In the genomic region with DNA sequence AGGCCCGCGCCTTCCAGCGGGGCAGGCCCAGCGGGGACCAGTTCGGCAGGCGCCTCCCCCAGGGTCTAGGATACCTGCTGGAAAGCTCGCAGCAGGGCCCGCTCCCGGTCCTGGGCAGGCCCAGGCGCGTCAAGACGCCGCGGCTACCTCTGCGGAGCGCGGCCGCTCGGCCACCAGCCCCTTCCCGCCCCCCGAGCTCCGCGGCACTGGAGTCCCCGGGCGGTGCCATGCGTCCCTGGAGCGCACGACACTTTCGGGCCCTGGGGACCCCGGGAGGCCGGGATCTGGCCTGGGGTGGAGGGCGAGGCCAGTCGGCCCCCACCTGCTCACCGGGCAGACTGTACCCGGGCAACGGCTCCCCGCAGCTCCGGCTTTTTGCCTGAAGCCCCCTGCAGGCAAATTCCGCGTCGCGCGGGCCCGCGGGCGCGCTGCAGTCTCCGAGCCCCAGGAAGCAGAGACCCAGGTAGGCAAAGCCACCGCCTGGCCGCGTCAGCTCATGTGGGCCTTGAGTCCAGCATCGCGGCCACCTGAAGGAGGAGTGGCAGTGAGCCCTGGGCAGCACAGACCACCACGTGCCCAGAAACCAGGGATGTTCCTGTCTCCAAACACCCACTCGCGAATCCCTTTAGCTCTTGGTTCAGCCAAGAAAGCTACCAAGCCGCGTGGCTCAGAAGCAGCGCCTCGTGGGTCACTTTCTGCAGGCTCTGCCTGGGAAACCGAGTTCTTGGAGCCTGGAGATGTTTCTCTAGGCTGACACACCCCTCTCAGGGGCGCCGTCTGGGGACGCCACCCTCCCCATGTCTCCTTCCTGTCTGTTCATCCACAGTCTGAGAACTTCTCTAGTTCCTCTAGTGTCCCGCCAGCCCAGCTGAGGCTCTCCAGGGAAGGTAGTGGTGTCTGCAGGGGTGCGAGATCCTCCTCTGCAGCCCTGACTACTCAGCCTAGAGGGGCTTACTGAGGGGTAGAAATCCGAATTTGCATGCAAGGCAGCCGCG, we compare ENCODE assay signal across 11 cellular contexts. TPM values are rescaled to one million over a fixed set of nuclear protein-coding genes. Genes with fewer than 3 reads are reported as not detected.
A peak's percentile ranks its signal among the peaks of the same experiment; 100 is the strongest.
DNase-seq lines count a peak whose midpoint lies in the region; ATAC-seq and TF ChIP-seq lines count a peak whose summit lies in the region.
"Had no signal": no experiment of that assay in that cellular context is flagged by ENCODE, and none has a peak within 500 bp of the region (broad histone marks: within the 10 kb centered on the region; RNA-seq: fewer than 3 reads in every experiment).

No MANE protein-coding gene starts in this region.

- no peak for TF ChIP-seq RAD21 in SK-N-SH (IDR thresholded peaks at IDR 0.05; ENCODE audit: low read length)

- TF ChIP-seq POLR2A in spleen (IDR thresholded peaks at IDR 0.05) = no peak

- TF ChIP-seq CTCF in SK-N-SH (IDR thresholded peaks at IDR 0.05) = no peak
- TF ChIP-seq CTCF in OCI-LY1 (IDR thresholded peaks at IDR 0.05; ENCODE audit: low read length) = no peak
- no peak for TF ChIP-seq CTCF in spleen (IDR thresholded peaks at IDR 0.05 in 8 of 11, conservative IDR thresholded peaks at IDR 0.05 in 3 of 11)
- TF ChIP-seq CTCF in WERI-Rb-1 (IDR thresholded peaks at IDR 0.05; ENCODE audit: low read depth, low read length) = no peak

- CTCF ChIA-PET in SK-N-SH (lab: Yijun Ruan, JAX) = interaction anchor here (0.7 to 0.9 kb wide), 2 partner anchors 17 to 167 kb away, joined by 3 read pairs; no protein-coding TSS in a partner anchor

- H4K20me1 ChIP-seq in SK-N-SH (ENCODE audit: insufficient read depth) (no peaks in the 10 kb centered on the region), OCI-LY1 (ENCODE audit: insufficient read depth, low read length) (no peaks in the 10 kb centered on the region)

- 39% methylated on average over 12 of the region's 69 CpGs for WGBS in SK-N-SH (ENCODE audit: low lambda C conversion rate)
- WGBS in right cardiac atrium = 15% methylated on average over 69 of the region's 69 CpGs
- WGBS in spleen, 5 donors = 14 to 24% (median 19%) methylated on average over 37 to 69 of the region's 69 CpGs

- no peak for TF ChIP-seq EP300 in SK-N-SH (IDR thresholded peaks at IDR 0.05; ENCODE audit: borderline replicate concordance in 1 of 2, low read depth in 1 of 2, low read length in 1 of 2)

- ATAC-seq in SK-N-SH treated with all-trans-retinoic acid at 6 μM for 48 hours (no peak), right cardiac atrium (peak; percentile 45 to 59)

- no peak overlapping the region for H2AFZ ChIP-seq in SK-N-SH (ENCODE audit: low read depth)
- no peak overlapping the region for H2AFZ ChIP-seq in OCI-LY1 (ENCODE audit: low read length)

- no peaks in the 10 kb centered on the region for H3K36me3 ChIP-seq in SK-N-SH (replicated peaks in 1 of 2; ENCODE audit: control insufficient read depth in 1 of 2, insufficient read depth in 2 of 2, low read length in 1 of 2)
- H3K36me3 ChIP-seq in OCI-LY1 (ENCODE audit: insufficient read depth, low read length) = no peaks in the 10 kb centered on the region
- H3K36me3 ChIP-seq in spleen = no peaks in the 10 kb centered on the region
- no peaks in the 10 kb centered on the region for H3K36me3 ChIP-seq in WERI-Rb-1
- H3K36me3 ChIP-seq: uterus had no signal

- H3K9ac ChIP-seq in SK-N-SH (no peak overlapping the region), OCI-LY1 (ENCODE audit: low read length) (peak overlapping the region; percentile 27)

- no peak overlapping the region for H3K4me3 ChIP-seq in SK-N-SH (ENCODE audit: low read depth in 2 of 2, low read length in 1 of 2)
- H3K4me3 ChIP-seq in OCI-LY1 (ENCODE audit: low read depth, low read length, poor library complexity, severe bottlenecking) = peak overlapping the region; percentile 47
- H3K4me3 ChIP-seq in right cardiac atrium (ENCODE audit: low read length) = no peak overlapping the region
- H3K4me3 ChIP-seq in spleen = peak overlapping the region; percentile 4 to 63 (median 28)
- no peak overlapping the region for H3K4me3 ChIP-seq in WERI-Rb-1 (ENCODE audit: low read depth, low read length)
- H3K4me3 ChIP-seq: uterus had no signal

- peak; percentile 6 for DNase-seq in SK-N-SH
- peak; percentile 17 to 68 (median 58) for DNase-seq in right cardiac atrium
- peak; percentile 85 for DNase-seq in spleen
- DNase-seq in KG1 (lab: John Stamatoyannopoulos, UW) = no peak
- no peak for DNase-seq in DMS153 (lab: John Stamatoyannopoulos, UW)
- no peak for DNase-seq in WERI-Rb-1
- DNase-seq: NCI-H69, uterus had no signal

- H3K27me3 ChIP-seq in SK-N-SH (ENCODE audit: insufficient read depth) (no peaks in the 10 kb centered on the region), OCI-LY1 (ENCODE audit: insufficient read depth, low read length) (no peaks in the 10 kb centered on the region), right cardiac atrium (ENCODE audit: control insufficient read depth, insufficient read depth) (no peaks in the 10 kb centered on the region), spleen (replicated peaks in 1 of 7) (peaks cover 0 to 22% (median 10%) of the 10 kb centered on the region in 7 donors), WERI-Rb-1 (ENCODE audit: insufficient read depth, low read depth, severe bottlenecking) (no peaks in the 10 kb centered on the region)
- H3K27me3 ChIP-seq: uterus had no signal

- no peaks in the 10 kb centered on the region for H3K9me3 ChIP-seq in SK-N-SH
- H3K9me3 ChIP-seq in OCI-LY1 (ENCODE audit: low read length) = peaks cover 6% of the 10 kb centered on the region
- H3K9me3 ChIP-seq in right cardiac atrium (ENCODE audit: control insufficient read depth, low read length) = no peaks in the 10 kb centered on the region
- H3K9me3 ChIP-seq in spleen = peaks cover 0 to 11% (median 7%) of the 10 kb centered on the region in 8 donors
- no peaks in the 10 kb centered on the region for H3K9me3 ChIP-seq in WERI-Rb-1 (ENCODE audit: severe bottlenecking)
- H3K9me3 ChIP-seq: uterus had no signal

- H3K79me2 ChIP-seq in SK-N-SH (ENCODE audit: insufficient read depth) (no peaks in the 10 kb centered on the region), OCI-LY1 (ENCODE audit: insufficient read depth, low read length) (no peaks in the 10 kb centered on the region)

- POLR2A ChIA-PET in SK-N-SH (lab: Yijun Ruan, JAX) = no interaction called here

- no peak overlapping the region for H3K27ac ChIP-seq in SK-N-SH (ENCODE audit: low read depth in 2 of 2, low read length in 1 of 2)
- peak overlapping the region; percentile 6 for H3K27ac ChIP-seq in OCI-LY1 (ENCODE audit: low read depth, low read length, poor library complexity, severe bottlenecking)
- no peak overlapping the region for H3K27ac ChIP-seq in right cardiac atrium (ENCODE audit: low read length)
- no peak overlapping the region for H3K27ac ChIP-seq in spleen
- no peak overlapping the region for H3K27ac ChIP-seq in WERI-Rb-1
- H3K27ac ChIP-seq: skin epidermis, uterus had no signal

- H3K9me2 ChIP-seq in SK-N-SH (no peaks in the 10 kb centered on the region), OCI-LY1 (ENCODE audit: low read depth, low read length) (no peaks in the 10 kb centered on the region)

- no peaks in the 10 kb centered on the region for H3K4me1 ChIP-seq in SK-N-SH (ENCODE audit: control insufficient read depth in 1 of 2, insufficient read depth in 2 of 2, low read depth in 1 of 2, low read length in 1 of 2)
- peaks cover 24% of the 10 kb centered on the region for H3K4me1 ChIP-seq in OCI-LY1 (ENCODE audit: insufficient read depth, low read length, severe bottlenecking)
- H3K4me1 ChIP-seq in right cardiac atrium (ENCODE audit: control insufficient read depth, insufficient read depth, low read length) = no peaks in the 10 kb centered on the region
- peaks cover 0 to 19% (median 12%) of the 10 kb centered on the region in 6 donors for H3K4me1 ChIP-seq in spleen
- H3K4me1 ChIP-seq: uterus had no signal

- intact Hi-C loops in right cardiac atrium (cut with DNase I) = no loop called here
- intact Hi-C loops in spleen (cut with DNase I; ENCODE audit: low total_unique reads) = no loop called here

- no peak overlapping the region for H3K4me2 ChIP-seq in SK-N-SH
- H3K4me2 ChIP-seq in OCI-LY1 (ENCODE audit: low read length) = peak overlapping the region; percentile 58

- H3F3A ChIP-seq in SK-N-SH (replicated peaks; ENCODE audit: insufficient read depth) = no peaks in the 10 kb centered on the region
- no peaks in the 10 kb centered on the region for H3F3A ChIP-seq in OCI-LY1 (ENCODE audit: insufficient read depth, low read length)

TF ChIP-seq in SK-N-SH treated with all-trans-retinoic acid at 6 μM for 48 hours, 23 proteins besides CTCF, POLR2A, EP300 and RAD21 (continues in another document):
- TF ChIP-seq TOX (CRISPR knock-in tag; IDR thresholded peaks at IDR 0.05; ENCODE audit: borderline replicate concordance) (no peak), CSDC2 (CRISPR knock-in tag; IDR thresholded peaks at IDR 0.05) (no peak), OSR1 (CRISPR knock-in tag; IDR thresholded peaks at IDR 0.05) (no peak), GLIS3 (CRISPR knock-in tag; IDR thresholded peaks at IDR 0.05) (no peak), BACH2 (CRISPR knock-in tag; IDR thresholded peaks at IDR 0.05; ENCODE audit: borderline replicate concordance) (no peak)
- TF ChIP-seq, protein P1, sequence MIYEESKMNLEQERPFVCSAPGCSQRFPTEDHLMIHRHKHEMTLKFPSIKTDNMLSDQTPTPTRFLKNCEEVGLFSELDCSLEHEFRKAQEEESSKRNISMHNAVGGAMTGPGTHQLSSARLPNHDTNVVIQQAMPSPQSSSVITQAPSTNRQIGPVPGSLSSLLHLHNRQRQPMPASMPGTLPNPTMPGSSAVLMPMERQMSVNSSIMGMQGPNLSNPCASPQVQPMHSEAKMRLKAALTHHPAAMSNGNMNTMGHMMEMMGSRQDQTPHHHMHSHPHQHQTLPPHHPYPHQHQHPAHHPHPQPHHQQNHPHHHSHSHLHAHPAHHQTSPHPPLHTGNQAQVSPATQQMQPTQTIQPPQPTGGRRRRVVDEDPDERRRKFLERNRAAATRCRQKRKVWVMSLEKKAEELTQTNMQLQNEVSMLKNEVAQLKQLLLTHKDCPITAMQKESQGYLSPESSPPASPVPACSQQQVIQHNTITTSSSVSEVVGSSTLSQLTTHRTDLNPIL (CRISPR knock-in tag; IDR thresholded peaks at IDR 0.05; ENCODE audit: low read depth) = no peak

RNA-seq across cellular contexts. Expression of a gene that starts 46.1 kb away (rescaled TPM):
- polyA plus RNA-seq in SK-N-SH (2012; rRNA removed) (0.02 TPM in 1 of 2 replicates, not detected in the other), right cardiac atrium (2.8 TPM), spleen (10 to 100 TPM; 19.7 to 24.9 (median 21.8) TPM)
- not detected in 2 replicates for polyA plus RNA-seq in SK-N-SH (2012; cell fraction: cytosol; rRNA removed)
- 0.02 TPM in 1 of 2 replicates, not detected in the other for polyA plus RNA-seq in SK-N-SH (2012; cell fraction: nucleus; rRNA removed)
- total RNA-seq in right cardiac atrium (1 to 10 TPM; 5.2 to 8.4 (median 6.9) TPM), spleen (100 to 1,000 TPM in 1 of 7 donors, 10 to 100 TPM in 6; 67.8 to 136 (median 84.6) TPM)

Comparison
In these comparisons a context has a peak if more than half of its experiments do, and no peak if none do; other contexts are left out.
1. DNase-seq: peak in SK-N-SH (single experiment), right cardiac atrium (3 of 3) and spleen (single experiment); none in KG1 (single experiment), DMS153 (single experiment) and WERI-Rb-1 (single experiment).
2. H3K4me3 ChIP-seq: peak in OCI-LY1 (single experiment) and spleen (8 of 8); none in SK-N-SH (0 of 2), right cardiac atrium (single experiment) and WERI-Rb-1 (single experiment).